Comparison of ENCODE assay signal across 2 cellular contexts in the genomic region with DNA sequence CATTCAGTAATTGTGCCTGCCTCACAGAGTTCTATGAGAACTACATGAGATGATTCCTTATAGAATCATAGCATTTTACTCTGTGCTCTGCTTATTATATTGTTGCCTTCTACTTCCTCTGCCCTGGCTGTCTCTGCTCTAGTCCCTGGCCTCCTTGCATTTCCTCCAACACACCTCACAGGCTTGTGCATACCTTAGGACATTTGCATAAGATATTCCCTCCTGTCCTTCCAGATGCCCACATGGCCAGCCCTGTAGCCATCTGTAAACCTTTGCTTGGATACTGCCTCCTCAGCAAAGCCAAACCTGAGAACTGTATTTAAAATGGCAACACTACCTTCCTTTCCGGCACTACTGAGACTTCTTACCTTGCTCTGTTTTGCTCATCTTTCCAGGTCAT.
TF ChIP-seq lines count a peak whose summit lies in the region.

No MANE protein-coding gene starts in this region.

TF ChIP-seq in GM23338, 12 proteins besides CTCF, POLR2A, EP300 and RAD21 (continued from another document):
- TF ChIP-seq, protein P1, sequence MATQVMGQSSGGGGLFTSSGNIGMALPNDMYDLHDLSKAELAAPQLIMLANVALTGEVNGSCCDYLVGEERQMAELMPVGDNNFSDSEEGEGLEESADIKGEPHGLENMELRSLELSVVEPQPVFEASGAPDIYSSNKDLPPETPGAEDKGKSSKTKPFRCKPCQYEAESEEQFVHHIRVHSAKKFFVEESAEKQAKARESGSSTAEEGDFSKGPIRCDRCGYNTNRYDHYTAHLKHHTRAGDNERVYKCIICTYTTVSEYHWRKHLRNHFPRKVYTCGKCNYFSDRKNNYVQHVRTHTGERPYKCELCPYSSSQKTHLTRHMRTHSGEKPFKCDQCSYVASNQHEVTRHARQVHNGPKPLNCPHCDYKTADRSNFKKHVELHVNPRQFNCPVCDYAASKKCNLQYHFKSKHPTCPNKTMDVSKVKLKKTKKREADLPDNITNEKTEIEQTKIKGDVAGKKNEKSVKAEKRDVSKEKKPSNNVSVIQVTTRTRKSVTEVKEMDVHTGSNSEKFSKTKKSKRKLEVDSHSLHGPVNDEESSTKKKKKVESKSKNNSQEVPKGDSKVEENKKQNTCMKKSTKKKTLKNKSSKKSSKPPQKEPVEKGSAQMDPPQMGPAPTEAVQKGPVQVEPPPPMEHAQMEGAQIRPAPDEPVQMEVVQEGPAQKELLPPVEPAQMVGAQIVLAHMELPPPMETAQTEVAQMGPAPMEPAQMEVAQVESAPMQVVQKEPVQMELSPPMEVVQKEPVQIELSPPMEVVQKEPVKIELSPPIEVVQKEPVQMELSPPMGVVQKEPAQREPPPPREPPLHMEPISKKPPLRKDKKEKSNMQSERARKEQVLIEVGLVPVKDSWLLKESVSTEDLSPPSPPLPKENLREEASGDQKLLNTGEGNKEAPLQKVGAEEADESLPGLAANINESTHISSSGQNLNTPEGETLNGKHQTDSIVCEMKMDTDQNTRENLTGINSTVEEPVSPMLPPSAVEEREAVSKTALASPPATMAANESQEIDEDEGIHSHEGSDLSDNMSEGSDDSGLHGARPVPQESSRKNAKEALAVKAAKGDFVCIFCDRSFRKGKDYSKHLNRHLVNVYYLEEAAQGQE (IDR thresholded peaks at IDR 0.05; ENCODE audit: unreplicated experiment), result no peak
- TF ChIP-seq, protein P2, sequence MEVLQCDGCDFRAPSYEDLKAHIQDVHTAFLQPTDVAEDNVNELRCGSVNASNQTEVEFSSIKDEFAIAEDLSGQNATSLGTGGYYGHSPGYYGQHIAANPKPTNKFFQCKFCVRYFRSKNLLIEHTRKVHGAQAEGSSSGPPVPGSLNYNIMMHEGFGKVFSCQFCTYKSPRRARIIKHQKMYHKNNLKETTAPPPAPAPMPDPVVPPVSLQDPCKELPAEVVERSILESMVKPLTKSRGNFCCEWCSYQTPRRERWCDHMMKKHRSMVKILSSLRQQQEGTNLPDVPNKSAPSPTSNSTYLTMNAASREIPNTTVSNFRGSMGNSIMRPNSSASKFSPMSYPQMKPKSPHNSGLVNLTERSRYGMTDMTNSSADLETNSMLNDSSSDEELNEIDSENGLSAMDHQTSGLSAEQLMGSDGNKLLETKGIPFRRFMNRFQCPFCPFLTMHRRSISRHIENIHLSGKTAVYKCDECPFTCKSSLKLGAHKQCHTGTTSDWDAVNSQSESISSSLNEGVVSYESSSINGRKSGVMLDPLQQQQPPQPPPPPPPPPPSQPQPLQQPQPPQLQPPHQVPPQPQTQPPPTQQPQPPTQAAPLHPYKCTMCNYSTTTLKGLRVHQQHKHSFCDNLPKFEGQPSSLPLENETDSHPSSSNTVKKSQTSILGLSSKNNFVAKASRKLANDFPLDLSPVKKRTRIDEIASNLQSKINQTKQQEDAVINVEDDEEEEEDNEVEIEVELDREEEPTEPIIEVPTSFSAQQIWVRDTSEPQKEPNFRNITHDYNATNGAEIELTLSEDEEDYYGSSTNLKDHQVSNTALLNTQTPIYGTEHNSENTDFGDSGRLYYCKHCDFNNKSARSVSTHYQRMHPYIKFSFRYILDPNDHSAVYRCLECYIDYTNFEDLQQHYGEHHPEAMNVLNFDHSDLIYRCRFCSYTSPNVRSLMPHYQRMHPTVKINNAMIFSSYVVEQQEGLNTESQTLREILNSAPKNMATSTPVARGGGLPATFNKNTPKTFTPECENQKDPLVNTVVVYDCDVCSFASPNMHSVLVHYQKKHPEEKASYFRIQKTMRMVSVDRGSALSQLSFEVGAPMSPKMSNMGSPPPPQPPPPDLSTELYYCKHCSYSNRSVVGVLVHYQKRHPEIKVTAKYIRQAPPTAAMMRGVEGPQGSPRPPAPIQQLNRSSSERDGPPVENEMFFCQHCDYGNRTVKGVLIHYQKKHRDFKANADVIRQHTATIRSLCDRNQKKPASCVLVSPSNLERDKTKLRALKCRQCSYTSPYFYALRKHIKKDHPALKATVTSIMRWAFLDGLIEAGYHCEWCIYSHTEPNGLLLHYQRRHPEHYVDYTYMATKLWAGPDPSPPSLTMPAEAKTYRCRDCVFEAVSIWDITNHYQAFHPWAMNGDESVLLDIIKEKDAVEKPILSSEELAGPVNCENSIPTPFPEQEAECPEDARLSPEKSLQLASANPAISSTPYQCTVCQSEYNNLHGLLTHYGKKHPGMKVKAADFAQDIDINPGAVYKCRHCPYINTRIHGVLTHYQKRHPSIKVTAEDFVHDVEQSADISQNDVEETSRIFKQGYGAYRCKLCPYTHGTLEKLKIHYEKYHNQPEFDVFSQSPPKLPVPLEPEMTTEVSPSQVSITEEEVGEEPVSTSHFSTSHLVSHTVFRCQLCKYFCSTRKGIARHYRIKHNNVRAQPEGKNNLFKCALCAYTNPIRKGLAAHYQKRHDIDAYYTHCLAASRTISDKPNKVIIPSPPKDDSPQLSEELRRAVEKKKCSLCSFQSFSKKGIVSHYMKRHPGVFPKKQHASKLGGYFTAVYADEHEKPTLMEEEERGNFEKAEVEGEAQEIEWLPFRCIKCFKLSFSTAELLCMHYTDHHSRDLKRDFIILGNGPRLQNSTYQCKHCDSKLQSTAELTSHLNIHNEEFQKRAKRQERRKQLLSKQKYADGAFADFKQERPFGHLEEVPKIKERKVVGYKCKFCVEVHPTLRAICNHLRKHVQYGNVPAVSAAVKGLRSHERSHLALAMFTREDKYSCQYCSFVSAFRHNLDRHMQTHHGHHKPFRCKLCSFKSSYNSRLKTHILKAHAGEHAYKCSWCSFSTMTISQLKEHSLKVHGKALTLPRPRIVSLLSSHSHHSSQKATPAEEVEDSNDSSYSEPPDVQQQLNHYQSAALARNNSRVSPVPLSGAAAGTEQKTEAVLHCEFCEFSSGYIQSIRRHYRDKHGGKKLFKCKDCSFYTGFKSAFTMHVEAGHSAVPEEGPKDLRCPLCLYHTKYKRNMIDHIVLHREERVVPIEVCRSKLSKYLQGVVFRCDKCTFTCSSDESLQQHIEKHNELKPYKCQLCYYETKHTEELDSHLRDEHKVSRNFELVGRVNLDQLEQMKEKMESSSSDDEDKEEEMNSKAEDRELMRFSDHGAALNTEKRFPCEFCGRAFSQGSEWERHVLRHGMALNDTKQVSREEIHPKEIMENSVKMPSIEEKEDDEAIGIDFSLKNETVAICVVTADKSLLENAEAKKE (CRISPR knock-in tag; IDR thresholded peaks at IDR 0.05), result no peak
- TF ChIP-seq EZH2 (IDR thresholded peaks at IDR 0.05; ENCODE audit: low read depth, unreplicated experiment), result no peak

TF ChIP-seq in WTC11, 78 proteins besides CTCF, POLR2A, EP300 and RAD21 (continued from another document):
- TF ChIP-seq, protein P3, sequence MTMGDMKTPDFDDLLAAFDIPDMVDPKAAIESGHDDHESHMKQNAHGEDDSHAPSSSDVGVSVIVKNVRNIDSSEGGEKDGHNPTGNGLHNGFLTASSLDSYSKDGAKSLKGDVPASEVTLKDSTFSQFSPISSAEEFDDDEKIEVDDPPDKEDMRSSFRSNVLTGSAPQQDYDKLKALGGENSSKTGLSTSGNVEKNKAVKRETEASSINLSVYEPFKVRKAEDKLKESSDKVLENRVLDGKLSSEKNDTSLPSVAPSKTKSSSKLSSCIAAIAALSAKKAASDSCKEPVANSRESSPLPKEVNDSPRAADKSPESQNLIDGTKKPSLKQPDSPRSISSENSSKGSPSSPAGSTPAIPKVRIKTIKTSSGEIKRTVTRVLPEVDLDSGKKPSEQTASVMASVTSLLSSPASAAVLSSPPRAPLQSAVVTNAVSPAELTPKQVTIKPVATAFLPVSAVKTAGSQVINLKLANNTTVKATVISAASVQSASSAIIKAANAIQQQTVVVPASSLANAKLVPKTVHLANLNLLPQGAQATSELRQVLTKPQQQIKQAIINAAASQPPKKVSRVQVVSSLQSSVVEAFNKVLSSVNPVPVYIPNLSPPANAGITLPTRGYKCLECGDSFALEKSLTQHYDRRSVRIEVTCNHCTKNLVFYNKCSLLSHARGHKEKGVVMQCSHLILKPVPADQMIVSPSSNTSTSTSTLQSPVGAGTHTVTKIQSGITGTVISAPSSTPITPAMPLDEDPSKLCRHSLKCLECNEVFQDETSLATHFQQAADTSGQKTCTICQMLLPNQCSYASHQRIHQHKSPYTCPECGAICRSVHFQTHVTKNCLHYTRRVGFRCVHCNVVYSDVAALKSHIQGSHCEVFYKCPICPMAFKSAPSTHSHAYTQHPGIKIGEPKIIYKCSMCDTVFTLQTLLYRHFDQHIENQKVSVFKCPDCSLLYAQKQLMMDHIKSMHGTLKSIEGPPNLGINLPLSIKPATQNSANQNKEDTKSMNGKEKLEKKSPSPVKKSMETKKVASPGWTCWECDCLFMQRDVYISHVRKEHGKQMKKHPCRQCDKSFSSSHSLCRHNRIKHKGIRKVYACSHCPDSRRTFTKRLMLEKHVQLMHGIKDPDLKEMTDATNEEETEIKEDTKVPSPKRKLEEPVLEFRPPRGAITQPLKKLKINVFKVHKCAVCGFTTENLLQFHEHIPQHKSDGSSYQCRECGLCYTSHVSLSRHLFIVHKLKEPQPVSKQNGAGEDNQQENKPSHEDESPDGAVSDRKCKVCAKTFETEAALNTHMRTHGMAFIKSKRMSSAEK (CRISPR knock-in tag; IDR thresholded peaks at IDR 0.05; ENCODE audit: borderline replicate concordance), result no peak
- TF ChIP-seq, protein P4, sequence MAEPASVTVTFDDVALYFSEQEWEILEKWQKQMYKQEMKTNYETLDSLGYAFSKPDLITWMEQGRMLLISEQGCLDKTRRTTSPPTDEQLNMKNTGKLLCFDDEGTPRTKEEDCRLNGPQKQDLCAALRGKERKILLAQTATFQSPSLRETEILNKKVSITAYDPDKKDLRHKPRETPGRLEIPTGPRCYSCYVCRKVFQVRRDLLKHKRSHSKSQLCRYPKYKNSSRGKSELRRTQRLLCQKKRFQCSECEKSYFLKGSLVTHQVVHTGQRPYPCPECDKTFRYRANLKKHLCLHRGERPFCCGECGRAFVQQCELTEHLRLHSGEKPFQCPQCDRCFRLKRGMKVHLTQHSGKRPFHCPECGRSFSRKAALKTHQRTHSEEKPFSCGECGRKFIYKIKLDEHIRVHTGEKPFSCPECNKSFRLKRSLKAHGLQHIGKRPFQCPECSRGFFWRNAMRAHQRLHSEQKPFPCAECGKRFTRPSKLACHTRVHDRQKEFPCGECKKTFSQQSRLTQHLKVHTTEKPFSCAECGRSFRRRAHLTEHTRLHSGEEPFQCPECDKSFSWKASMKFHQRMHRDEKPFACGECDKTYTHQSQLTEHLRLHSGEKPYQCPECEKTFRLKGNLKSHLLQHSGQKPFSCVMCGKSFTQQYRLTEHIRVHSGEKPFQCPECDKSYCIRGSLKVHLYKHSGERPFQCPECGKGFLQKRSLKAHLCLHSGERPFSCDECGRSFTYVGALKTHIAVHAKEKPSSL (CRISPR knock-in tag; conservative IDR thresholded peaks at IDR 0.05), result no peak
- TF ChIP-seq MXD4 (CRISPR knock-in tag; IDR thresholded peaks at IDR 0.05; ENCODE audit: borderline replicate concordance) (no peak), ZNF121 (CRISPR knock-in tag; IDR thresholded peaks at IDR 0.05) (no peak), SOX15 (CRISPR knock-in tag; IDR thresholded peaks at IDR 0.05) (no peak), KAT7 (CRISPR knock-in tag; IDR thresholded peaks at IDR 0.05; ENCODE audit: borderline replicate concordance) (no peak), MYBL2 (CRISPR knock-in tag; IDR thresholded peaks at IDR 0.05) (no peak), SMAD3 (CRISPR knock-in tag; IDR thresholded peaks at IDR 0.05; ENCODE audit: borderline replicate concordance) (no peak)
- TF ChIP-seq, protein P5, sequence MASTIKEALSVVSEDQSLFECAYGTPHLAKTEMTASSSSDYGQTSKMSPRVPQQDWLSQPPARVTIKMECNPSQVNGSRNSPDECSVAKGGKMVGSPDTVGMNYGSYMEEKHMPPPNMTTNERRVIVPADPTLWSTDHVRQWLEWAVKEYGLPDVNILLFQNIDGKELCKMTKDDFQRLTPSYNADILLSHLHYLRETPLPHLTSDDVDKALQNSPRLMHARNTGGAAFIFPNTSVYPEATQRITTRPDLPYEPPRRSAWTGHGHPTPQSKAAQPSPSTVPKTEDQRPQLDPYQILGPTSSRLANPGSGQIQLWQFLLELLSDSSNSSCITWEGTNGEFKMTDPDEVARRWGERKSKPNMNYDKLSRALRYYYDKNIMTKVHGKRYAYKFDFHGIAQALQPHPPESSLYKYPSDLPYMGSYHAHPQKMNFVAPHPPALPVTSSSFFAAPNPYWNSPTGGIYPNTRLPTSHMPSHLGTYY (CRISPR knock-in tag; IDR thresholded peaks at IDR 0.05), result no peak
